11 cellular contexts compared by ENCODE assay signal in genomic region chr1:45755697-45756096, GRCh38.
"Had no signal": no experiment of that assay in that cellular context is flagged by ENCODE, and none has a peak within 500 bp of the region (broad histone marks: within the 10 kb centered on the region; RNA-seq: fewer than 3 reads in every experiment).

No MANE protein-coding gene starts in this region.

- H3K4me2 ChIP-seq: GM23338 had no signal

- FAIRE-seq: H1, H54 had no signal

- H2AFZ ChIP-seq: GM23248, GM23338 had no signal

- H3K4me3 ChIP-seq: GM23248, GM23338, HAP-1 had no signal

- H3K36me3 ChIP-seq: HAP-1 had no signal

- H3K4me3 Mint-ChIP-seq: GM23338, H9, HFFc6 had no signal

- ATAC-seq: GM23338, HCT116 had no signal

- DNase-seq: GM23248, GOT3, H7, H9, HCEC 1CT, HFFc6 had no signal

- H3K27ac ChIP-seq: GM23248 had no signal

- H3K9ac ChIP-seq: GM23248 had no signal

- H3K27ac Mint-ChIP-seq: GM23338, H9, HFFc6 had no signal
